ENCODE assay signal across 27 cellular contexts in genomic region chr10:13072339-13072738, GRCh38.
"Had no signal": no experiment of that assay in that cellular context is flagged by ENCODE, and none has a peak within 500 bp of the region (broad histone marks: within the 10 kb centered on the region; RNA-seq: fewer than 3 reads in every experiment).

No MANE protein-coding gene starts in this region.

- H3K27ac ChIP-seq: adrenal gland, body of pancreas, epithelial cell of prostate, esophagus squamous epithelium, gastroesophageal sphincter, heart right ventricle, hepatocyte had no signal

- H3K27ac Mint-ChIP-seq: activated CD4-positive, alpha-beta memory T cell treated with anti-CD3 and anti-CD28 coated beads for 36 hours; activated naive CD4-positive, alpha-beta T cell treated with anti-CD3 and anti-CD28 coated beads for 36 hours; activated naive CD4-positive, alpha-beta T cell treated with anti-CD3 and anti-CD28 coated beads, Interleukin-2, amount 50 U/mL, for 24 hours; activated naive CD8-positive, alpha-beta T cell treated with anti-CD3 and anti-CD28 coated beads for 36 hours; activated naive CD8-positive, alpha-beta T cell treated with anti-CD3 and anti-CD28 coated beads, Interleukin-2, amount 50 U/mL, for 24 hours; activated T-helper 1 cell treated with anti-CD3 and anti-CD28 coated beads, Interleukin-12 subunit alpha, Interleukin-12 subunit beta, Interleukin-2, Interleukin-4 antibody, amounts not matched to agents 30 ng/mL and 10 ng/mL and 1 ng/mL, durations not matched to agents 14 hours and 24 hours and 36 hours; activated T-helper 2 cell treated with anti-CD3 and anti-CD28 coated beads, Interferon-gamma antibody, Interleukin-2, Interleukin-4, amounts not matched to agents 10 μg/mL and 5 μg/mL and 100 μg/mL, durations not matched to agents 14 hours and 24 hours and 36 hours; T-helper 17 cell; T-helper 2 cell treated with Interferon-gamma antibody and Interleukin-4, amounts not matched to agents 5 μg/mL and 100 μg/mL, for 36 hours had no signal

- H3K4me3 Mint-ChIP-seq: activated CD4-positive, alpha-beta memory T cell treated with anti-CD3 and anti-CD28 coated beads for 36 hours; activated naive CD4-positive, alpha-beta T cell treated with anti-CD3 and anti-CD28 coated beads for 36 hours; activated naive CD4-positive, alpha-beta T cell treated with anti-CD3 and anti-CD28 coated beads, Interleukin-2, amount 50 U/mL, for 24 hours; activated naive CD8-positive, alpha-beta T cell treated with anti-CD3 and anti-CD28 coated beads for 36 hours; activated naive CD8-positive, alpha-beta T cell treated with anti-CD3 and anti-CD28 coated beads, Interleukin-2, amount 50 U/mL, for 24 hours; activated T-helper 1 cell treated with anti-CD3 and anti-CD28 coated beads, Interleukin-12 subunit alpha, Interleukin-12 subunit beta, Interleukin-2, Interleukin-4 antibody, amounts not matched to agents 30 ng/mL and 10 ng/mL and 1 ng/mL, durations not matched to agents 14 hours and 24 hours and 36 hours; T-helper 17 cell; T-helper 2 cell treated with Interferon-gamma antibody and Interleukin-4, amounts not matched to agents 5 μg/mL and 100 μg/mL, for 36 hours had no signal

- DNase-seq: activated CD4-positive, alpha-beta memory T cell treated with anti-CD3 and anti-CD28 coated beads for 36 hours; activated CD4-positive, CD25-positive, alpha-beta regulatory T cell; activated CD4-positive, CD25-positive, alpha-beta regulatory T cell treated with anti-CD3 and anti-CD28 coated beads, Interleukin-2, amount 50 U/mL, for 72 hours; activated CD8-positive, alpha-beta memory T cell treated with anti-CD3 and anti-CD28 coated beads for 24 hours; activated effector memory CD4-positive, alpha-beta T cell treated with anti-CD3 and anti-CD28 coated beads, Interleukin-2, amount 50 U/mL, for 16 hours; activated naive CD4-positive, alpha-beta T cell treated with anti-CD3 and anti-CD28 coated beads for 36 hours; activated naive CD8-positive, alpha-beta T cell treated with anti-CD3 and anti-CD28 coated beads for 36 hours; activated naive CD8-positive, alpha-beta T cell treated with anti-CD3 and anti-CD28 coated beads, Interleukin-2, amount 50 U/mL, for 24 hours; activated T-cell treated with anti-CD3 and anti-CD28 coated beads, Interleukin-2, amount 50 U/mL, for 1 hour; adrenal gland; amygdala; aorta; body of pancreas; caudate nucleus; effector CD8-positive, alpha-beta T cell; esophagus squamous epithelium; foreskin melanocyte; heart right ventricle; T-helper 1 cell; T-helper 17 cell had no signal

- H3K9me3 ChIP-seq: adrenal gland, body of pancreas, esophagus squamous epithelium, gastroesophageal sphincter, heart right ventricle had no signal

- H3K4me2 ChIP-seq: hepatocyte had no signal

- ATAC-seq: activated naive CD8-positive, alpha-beta T cell treated with anti-CD3 and anti-CD28 coated beads, Interleukin-2, amount 50 U/mL, for 24 hours; body of pancreas; gastroesophageal sphincter; heart right ventricle; T-helper 17 cell had no signal

- H3K27me3 ChIP-seq: adrenal gland, body of pancreas, esophagus squamous epithelium, gastroesophageal sphincter, hepatocyte had no signal

- H3K4me1 ChIP-seq: adrenal gland, body of pancreas, gastroesophageal sphincter had no signal

- H3K4me1 Mint-ChIP-seq: activated naive CD4-positive, alpha-beta T cell treated with anti-CD3 and anti-CD28 coated beads, Interleukin-2, amount 50 U/mL, for 24 hours; activated naive CD8-positive, alpha-beta T cell treated with anti-CD3 and anti-CD28 coated beads for 36 hours; activated naive CD8-positive, alpha-beta T cell treated with anti-CD3 and anti-CD28 coated beads, Interleukin-2, amount 50 U/mL, for 24 hours; T-helper 17 cell had no signal

- H3K36me3 Mint-ChIP-seq: activated CD4-positive, alpha-beta memory T cell treated with anti-CD3 and anti-CD28 coated beads for 36 hours; activated naive CD4-positive, alpha-beta T cell treated with anti-CD3 and anti-CD28 coated beads, Interleukin-2, amount 50 U/mL, for 24 hours; activated naive CD8-positive, alpha-beta T cell treated with anti-CD3 and anti-CD28 coated beads for 36 hours had no signal

- H3K4me3 ChIP-seq: adrenal gland, body of pancreas, esophagus squamous epithelium, gastroesophageal sphincter, heart right ventricle, hepatocyte had no signal

- H3K36me3 ChIP-seq: adrenal gland, esophagus squamous epithelium, gastroesophageal sphincter, heart right ventricle had no signal

- H3K9me3 Mint-ChIP-seq: activated CD4-positive, alpha-beta memory T cell treated with anti-CD3 and anti-CD28 coated beads for 36 hours; activated naive CD4-positive, alpha-beta T cell treated with anti-CD3 and anti-CD28 coated beads, Interleukin-2, amount 50 U/mL, for 24 hours; activated T-helper 1 cell treated with anti-CD3 and anti-CD28 coated beads, Interleukin-12 subunit alpha, Interleukin-12 subunit beta, Interleukin-2, Interleukin-4 antibody, amounts not matched to agents 30 ng/mL and 10 ng/mL and 1 ng/mL, durations not matched to agents 14 hours and 24 hours and 36 hours; activated T-helper 2 cell treated with anti-CD3 and anti-CD28 coated beads, Interferon-gamma antibody, Interleukin-2, Interleukin-4, amounts not matched to agents 10 μg/mL and 5 μg/mL and 100 μg/mL, durations not matched to agents 14 hours and 24 hours and 36 hours; T-helper 2 cell treated with Interferon-gamma antibody and Interleukin-4, amounts not matched to agents 5 μg/mL and 100 μg/mL, for 36 hours had no signal

- H2AFZ ChIP-seq: hepatocyte had no signal

- H3K79me2 ChIP-seq: hepatocyte had no signal
